In genomic region chr18:11148655-11149440, GRCh38 we compare ENCODE assay signal across 8 cellular contexts. TPM values are rescaled to one million over a fixed set of nuclear protein-coding genes. Genes with fewer than 3 reads are reported as not detected.
DNase-seq lines count a peak whose midpoint lies in the region; ATAC-seq, FAIRE-seq and TF ChIP-seq lines count a peak whose summit lies in the region.
"Had no signal": no experiment of that assay in that cellular context is flagged by ENCODE, and none has a peak within 500 bp of the region (broad histone marks: within the 10 kb centered on the region; RNA-seq: fewer than 3 reads in every experiment).

No MANE protein-coding gene starts in this region.

- H3K27ac Mint-ChIP-seq in astrocyte (ENCODE audit: unreplicated experiment): no peak overlapping the region

- WGBS in lower leg skin, 2 donors: 1 to 3% methylated on average over 37 to 40 of the region's 87 CpGs
- 40% methylated on average over 73 of the region's 87 CpGs; no CpG with 5 or more reads in 1 of the 2 donors for WGBS in transverse colon (ENCODE audit: low coverage in 1 of 2), 2 donors

- no peak for TF ChIP-seq CTCF in astrocyte (IDR thresholded peaks at IDR 0.05; ENCODE audit: insufficient read depth, low read depth, low read length)
- no peak for TF ChIP-seq CTCF in lower leg skin (IDR thresholded peaks at IDR 0.05)
- no peak for TF ChIP-seq CTCF in transverse colon (IDR thresholded peaks at IDR 0.05)

- peaks cover 60% of the 10 kb centered on the region for H3K27me3 ChIP-seq in astrocyte (ENCODE audit: insufficient read depth, low read length)
- H3K27me3 ChIP-seq in transverse colon: peaks cover 40% of the 10 kb centered on the region

- H3K4me3 ChIP-seq in astrocyte (ENCODE audit: insufficient read depth, low read depth, low read length) (no peak overlapping the region), lower leg skin (ENCODE audit: low read depth, poor library complexity, severe bottlenecking) (peak overlapping the region; percentile 7), transverse colon (peak overlapping the region in 3 of 4 donors; percentile 18 to 47 (median 32))

- intact Hi-C loops in lower leg skin (cut with DNase I; ENCODE audit: low total_unique reads) (no loop called here), transverse colon (cut with DNase I; ENCODE audit: low total_unique reads) (no loop called here)

- H3K27me3 Mint-ChIP-seq in astrocyte (ENCODE audit: low read depth, unreplicated experiment): peaks cover 48% of the 10 kb centered on the region

- H3K4me1 ChIP-seq in astrocyte (ENCODE audit: insufficient read depth, low read length) (no peaks in the 10 kb centered on the region), transverse colon (peaks cover 0 to 18% (median 9%) of the 10 kb centered on the region in 4 donors)

- no peaks in the 10 kb centered on the region for H3K36me3 ChIP-seq in astrocyte (ENCODE audit: insufficient read depth, low read length)
- H3K36me3 ChIP-seq in transverse colon: no peaks in the 10 kb centered on the region

- no peak for DNase-seq in astrocyte (ENCODE audit: low read depth)
- DNase-seq in lower leg skin (ENCODE audit: low spot score in 2 of 2): no peak
- no peak for DNase-seq in transverse colon
- no peak for DNase-seq in NCI-H446 treated with DMSO at 0.1 percent for 48 hours (lab: John Stamatoyannopoulos, UW)
- no peak for DNase-seq in stimulated activated CD4-positive, alpha-beta T cell treated with anti-CD3 and anti-CD28 coated beads, Interleukin-12 subunit alpha, Interleukin-12 subunit beta, amount 100 ng/mL, for 4 hours
- DNase-seq: activated CD8-positive, alpha-beta memory T cell treated with anti-CD3 and anti-CD28 coated beads, Interleukin-2, amount 50 U/mL, for 4 hours had no signal

- TF ChIP-seq POLR2A in lower leg skin (IDR thresholded peaks at IDR 0.05) (no peak), transverse colon (IDR thresholded peaks at IDR 0.05) (no peak)

- no peak overlapping the region for H3K9ac ChIP-seq in astrocyte (ENCODE audit: low read length)

- H3K36me3 Mint-ChIP-seq in astrocyte (ENCODE audit: low read depth, unreplicated experiment): peaks cover 3% of the 10 kb centered on the region

- H4K20me1 ChIP-seq in astrocyte (ENCODE audit: insufficient read depth, low read length): no peaks in the 10 kb centered on the region

- no peak overlapping the region for H3K27ac ChIP-seq in astrocyte (ENCODE audit: low read depth, low read length)
- peak overlapping the region in 1 of 4 donors; percentile 21 for H3K27ac ChIP-seq in transverse colon

- no peak for TF ChIP-seq EP300 in transverse colon (IDR thresholded peaks at IDR 0.05; ENCODE audit: low read depth)

- no peaks in the 10 kb centered on the region for H3K4me1 Mint-ChIP-seq in astrocyte (ENCODE audit: low read depth, unreplicated experiment)

- H2AFZ ChIP-seq in astrocyte (ENCODE audit: low read depth, low read length): peak overlapping the region; percentile 65

- H3K9me3 ChIP-seq in astrocyte (ENCODE audit: insufficient read depth, low read depth, low read length) (no peaks in the 10 kb centered on the region), transverse colon (no peaks in the 10 kb centered on the region)

- H3K4me2 ChIP-seq in astrocyte (ENCODE audit: low read length): peak overlapping the region; percentile 82

- H3K4me3 Mint-ChIP-seq in astrocyte (ENCODE audit: unreplicated experiment): peak overlapping the region; percentile 78

- H3K9me3 Mint-ChIP-seq in astrocyte (ENCODE audit: unreplicated experiment): no peaks in the 10 kb centered on the region

- no peak for FAIRE-seq in astrocyte (lab: Jason Lieb, UNC)

- ATAC-seq in GM21423 (IDR thresholded peaks at IDR 0.05; ENCODE audit: unreplicated experiment) (peak; percentile 7), GM19452 (IDR thresholded peaks at IDR 0.05; ENCODE audit: unreplicated experiment) (no peak)

- in situ Hi-C loops in transverse colon (cut with MboI; ENCODE audit: low pct_ligation_motif_present in 1 of 4, low pct_unique_long_range_greater_than_20kb in 1 of 4, low sequenced_read_pairs in 3 of 4): no loop called here

- no peaks in the 10 kb centered on the region for H3K79me2 ChIP-seq in astrocyte (ENCODE audit: insufficient read depth, low read length)

RNA-seq across cellular contexts. Expression of gene PIEZO2, which starts 0.5 kb away (rescaled TPM):
- total RNA-seq in astrocyte: 5.3 and 11.8 TPM in 2 replicates
- 1 to 10 TPM in 1 of 4 donors, under 1 TPM in 3; 0.30 to 1.8 (median 0.64) TPM for total RNA-seq in lower leg skin
- 1 to 10 TPM; 2.9 to 7.5 (median 4.5) TPM for total RNA-seq in transverse colon
